Comparison of ENCODE assay signal across 18 cellular contexts in genomic region chr2:47388888-47389287, GRCh38. TPM values are rescaled to one million over a fixed set of nuclear protein-coding genes. Genes with fewer than 3 reads are reported as not detected.
"Had no signal": no experiment of that assay in that cellular context is flagged by ENCODE, and none has a peak within 500 bp of the region (broad histone marks: within the 10 kb centered on the region; RNA-seq: fewer than 3 reads in every experiment).

No MANE protein-coding gene starts in this region.

- H3K4me3 ChIP-seq: breast epithelium, heart left ventricle, thoracic aorta, vagina had no signal

- H3K9me3 Mint-ChIP-seq: activated naive CD8-positive, alpha-beta T cell treated with anti-CD3 and anti-CD28 coated beads, Interleukin-2, amount 10 ng/mL, durations not matched to agents 7 days and 5 days; activated T-cell treated with anti-CD3 and anti-CD28 coated beads, Interleukin-2, amount 50 U/mL, for 4 hours; activated T-helper 2 cell treated with anti-CD3 and anti-CD28 coated beads, Interferon-gamma antibody, Interleukin-2, Interleukin-4, amounts not matched to agents 10 μg/mL and 5 μg/mL and 100 μg/mL, durations not matched to agents 14 hours and 24 hours and 36 hours; central memory CD8-positive, alpha-beta T cell; endodermal cell; memory B cell; nephron progenitor cell; T-helper 1 cell treated with Interleukin-12 subunit alpha and Interleukin-12 subunit beta and Interleukin-4 antibody, amounts not matched to agents 30 μg/mL and 1 μg/mL, for 36 hours; type B pancreatic cell had no signal

- H3K27me3 Mint-ChIP-seq: type B pancreatic cell had no signal

- H3K4me1 Mint-ChIP-seq: activated naive CD8-positive, alpha-beta T cell treated with anti-CD3 and anti-CD28 coated beads, Interleukin-2, amount 10 ng/mL, durations not matched to agents 7 days and 5 days; central memory CD8-positive, alpha-beta T cell; endodermal cell had no signal

- H3K27ac ChIP-seq: breast epithelium, epithelial cell of prostate, heart left ventricle, parathyroid adenoma, thoracic aorta, vagina had no signal

- H3K27ac Mint-ChIP-seq: activated naive CD8-positive, alpha-beta T cell treated with anti-CD3 and anti-CD28 coated beads, Interleukin-2, amount 10 ng/mL, durations not matched to agents 7 days and 5 days; activated T-helper 2 cell treated with anti-CD3 and anti-CD28 coated beads, Interferon-gamma antibody, Interleukin-2, Interleukin-4, amounts not matched to agents 10 μg/mL and 5 μg/mL and 100 μg/mL, durations not matched to agents 14 hours and 24 hours and 36 hours; memory B cell; T-helper 1 cell treated with Interleukin-12 subunit alpha and Interleukin-12 subunit beta and Interleukin-4 antibody, amounts not matched to agents 30 μg/mL and 1 μg/mL, for 36 hours; type B pancreatic cell had no signal

- H3K4me3 Mint-ChIP-seq: activated naive CD8-positive, alpha-beta T cell treated with anti-CD3 and anti-CD28 coated beads, Interleukin-2, amount 10 ng/mL, durations not matched to agents 7 days and 5 days; activated T-cell treated with anti-CD3 and anti-CD28 coated beads, Interleukin-2, amount 50 U/mL, for 4 hours; central memory CD8-positive, alpha-beta T cell; endodermal cell; memory B cell; nephron progenitor cell; T-helper 1 cell treated with Interleukin-12 subunit alpha and Interleukin-12 subunit beta and Interleukin-4 antibody, amounts not matched to agents 30 μg/mL and 1 μg/mL, for 36 hours; type B pancreatic cell had no signal

- DNase-seq: activated CD4-positive, alpha-beta T cell treated with anti-CD3 and anti-CD28 coated beads for 1 hour; activated naive CD4-positive, alpha-beta T cell; activated naive CD8-positive, alpha-beta T cell treated with anti-CD3 and anti-CD28 coated beads, Interleukin-2, amount 10 ng/mL, durations not matched to agents 7 days and 5 days had no signal

- H3K36me3 Mint-ChIP-seq: activated naive CD8-positive, alpha-beta T cell treated with anti-CD3 and anti-CD28 coated beads, Interleukin-2, amount 10 ng/mL, durations not matched to agents 7 days and 5 days; memory B cell had no signal

RNA-seq across cellular contexts. Expression of gene EPCAM, which starts 19.8 kb away (rescaled TPM):
- total RNA-seq: activated naive CD8-positive, alpha-beta T cell treated with anti-CD3 and anti-CD28 coated beads, Interleukin-2, amount 10 ng/mL, durations not matched to agents 7 days and 5 days; mononuclear cell had no signal
